36 cellular contexts compared by ENCODE assay signal in genomic region chr20:33038243-33038642, GRCh38. TPM values are rescaled to one million over a fixed set of nuclear protein-coding genes. Genes with fewer than 3 reads are reported as not detected.
"Had no signal": no experiment of that assay in that cellular context is flagged by ENCODE, and none has a peak within 500 bp of the region (broad histone marks: within the 10 kb centered on the region; RNA-seq: fewer than 3 reads in every experiment).

No MANE protein-coding gene starts in this region.

- DNase-seq: activated CD4-positive, alpha-beta memory T cell treated with anti-CD3 and anti-CD28 coated beads, Interleukin-2, amount 10 ng/mL, durations not matched to agents 7 days and 5 days; activated CD4-positive, alpha-beta T cell treated with anti-CD3 and anti-CD28 coated beads for 1 hour; activated CD4-positive, alpha-beta T cell treated with anti-CD3 and anti-CD28 coated beads for 4 hours; activated CD4-positive, alpha-beta T cell treated with anti-CD3 and anti-CD28 coated beads, Interleukin-2, amount 10 ng/mL, durations not matched to agents 7 days and 5 days; activated CD4-positive, alpha-beta T cell treated with anti-CD3 and anti-CD28 coated beads, Interleukin-2, amount 50 U/mL, for 4 hours; activated CD4-positive, CD25-positive, alpha-beta regulatory T cell; activated CD8-positive, alpha-beta memory T cell treated with anti-CD3 and anti-CD28 coated beads, Interleukin-2, amount 50 U/mL, for 48 hours; activated effector memory CD4-positive, alpha-beta T cell treated with Interleukin-2 at 50 U/mL for 16 hours; activated gamma-delta T cell treated with Interleukin-2 at 50 U/mL for 16 hours; activated naive CD4-positive, alpha-beta T cell treated with anti-CD3 and anti-CD28 coated beads, Interleukin-2, amount 50 U/mL, for 16 hours; activated naive CD4-positive, alpha-beta T cell treated with Interleukin-2 at 50 U/mL for 16 hours; activated T-cell treated with anti-CD3 and anti-CD28 coated beads for 4 hours; activated T-cell treated with anti-CD3 and anti-CD28 coated beads, Interleukin-2, amount 50 U/mL, for 24 hours; activated T-cell treated with anti-CD3 and anti-CD28 coated beads, Interleukin-2, amount 50 U/mL, for 72 hours; amniotic stem cell; anterior cingulate cortex; brain microvascular endothelial cell; caudate nucleus; cortex of kidney; dermis blood vessel endothelial cell; effector CD4-positive, alpha-beta T cell; effector memory CD8-positive, alpha-beta T cell; erythroblast; foreskin keratinocyte; gastrocnemius medialis; glutamatergic neuron; heart left ventricle; T-helper 2 cell had no signal

- H3K4me1 Mint-ChIP-seq: activated CD4-positive, alpha-beta memory T cell treated with anti-CD3 and anti-CD28 coated beads, Interleukin-2, amount 10 ng/mL, durations not matched to agents 7 days and 5 days; activated CD4-positive, alpha-beta T cell treated with anti-CD3 and anti-CD28 coated beads, Interleukin-2, amount 10 ng/mL, durations not matched to agents 7 days and 5 days; activated T-helper 17 cell treated with anti-CD3 and anti-CD28 coated beads, Interleukin-2, amount 50 U/mL, for 72 hours had no signal

- H3K27ac Mint-ChIP-seq: activated CD4-positive, alpha-beta memory T cell treated with anti-CD3 and anti-CD28 coated beads, Interleukin-2, amount 10 ng/mL, durations not matched to agents 7 days and 5 days; activated CD4-positive, alpha-beta T cell treated with anti-CD3 and anti-CD28 coated beads, Interleukin-2, amount 10 ng/mL, durations not matched to agents 7 days and 5 days; activated naive CD8-positive, alpha-beta T cell; activated T-cell treated with anti-CD3 and anti-CD28 coated beads, Interleukin-2, amount 50 U/mL, for 24 hours; activated T-cell treated with anti-CD3 and anti-CD28 coated beads, Interleukin-2, amount 50 U/mL, for 72 hours; activated T-helper 17 cell treated with anti-CD3 and anti-CD28 coated beads, Interleukin-2, amount 50 U/mL, for 72 hours; effector memory CD8-positive, alpha-beta T cell had no signal

- H3K9me3 Mint-ChIP-seq: activated CD4-positive, alpha-beta memory T cell treated with anti-CD3 and anti-CD28 coated beads, Interleukin-2, amount 10 ng/mL, durations not matched to agents 7 days and 5 days; activated CD4-positive, alpha-beta T cell treated with anti-CD3 and anti-CD28 coated beads, Interleukin-2, amount 10 ng/mL, durations not matched to agents 7 days and 5 days; activated T-helper 17 cell treated with anti-CD3 and anti-CD28 coated beads, Interleukin-2, amount 50 U/mL, for 72 hours; effector memory CD8-positive, alpha-beta T cell had no signal

- H3K27me3 ChIP-seq: brain microvascular endothelial cell, foreskin keratinocyte, gastrocnemius medialis, heart left ventricle had no signal

- H3K4me3 ChIP-seq: esophagus muscularis mucosa, gastrocnemius medialis, heart left ventricle had no signal

- H3K4me3 Mint-ChIP-seq: activated CD4-positive, alpha-beta memory T cell treated with anti-CD3 and anti-CD28 coated beads, Interleukin-2, amount 10 ng/mL, durations not matched to agents 7 days and 5 days; activated CD4-positive, alpha-beta T cell treated with anti-CD3 and anti-CD28 coated beads, Interleukin-2, amount 10 ng/mL, durations not matched to agents 7 days and 5 days; activated naive CD8-positive, alpha-beta T cell; activated T-cell treated with anti-CD3 and anti-CD28 coated beads, Interleukin-2, amount 50 U/mL, for 24 hours; activated T-cell treated with anti-CD3 and anti-CD28 coated beads, Interleukin-2, amount 50 U/mL, for 72 hours; activated T-helper 17 cell treated with anti-CD3 and anti-CD28 coated beads, Interleukin-2, amount 50 U/mL, for 72 hours; effector memory CD8-positive, alpha-beta T cell had no signal

- H3K36me3 Mint-ChIP-seq: activated naive CD8-positive, alpha-beta T cell had no signal

- H3K27me3 Mint-ChIP-seq: activated CD4-positive, alpha-beta memory T cell treated with anti-CD3 and anti-CD28 coated beads, Interleukin-2, amount 10 ng/mL, durations not matched to agents 7 days and 5 days; activated CD4-positive, alpha-beta T cell treated with anti-CD3 and anti-CD28 coated beads, Interleukin-2, amount 10 ng/mL, durations not matched to agents 7 days and 5 days; activated naive CD8-positive, alpha-beta T cell; activated T-cell treated with anti-CD3 and anti-CD28 coated beads, Interleukin-2, amount 50 U/mL, for 24 hours; activated T-helper 17 cell treated with anti-CD3 and anti-CD28 coated beads, Interleukin-2, amount 50 U/mL, for 72 hours had no signal

- H3K27ac ChIP-seq: brain microvascular endothelial cell, esophagus muscularis mucosa, foreskin keratinocyte, gastrocnemius medialis, heart left ventricle had no signal

- ATAC-seq: activated T-cell treated with anti-CD3 and anti-CD28 coated beads, Interleukin-2, amount 50 U/mL, for 72 hours; activated T-helper 17 cell treated with anti-CD3 and anti-CD28 coated beads, Interleukin-2, amount 50 U/mL, for 72 hours; effector memory CD8-positive, alpha-beta T cell; foreskin keratinocyte; gastrocnemius medialis; heart left ventricle had no signal

- H3K4me1 ChIP-seq: esophagus muscularis mucosa, foreskin keratinocyte, gastrocnemius medialis, heart left ventricle had no signal

- H3K9me3 ChIP-seq: gastrocnemius medialis had no signal

- FAIRE-seq: astrocyte, colon had no signal

- H3K36me3 ChIP-seq: brain microvascular endothelial cell, esophagus muscularis mucosa, gastrocnemius medialis, heart left ventricle had no signal

RNA-seq across cellular contexts. Expression of gene BPIFB6, which starts 6.8 kb away (rescaled TPM):
- total RNA-seq: activated CD4-positive, alpha-beta memory T cell treated with anti-CD3 and anti-CD28 coated beads, Interleukin-2, amount 10 ng/mL, durations not matched to agents 7 days and 5 days; activated CD4-positive, alpha-beta T cell treated with anti-CD3 and anti-CD28 coated beads, Interleukin-2, amount 10 ng/mL, durations not matched to agents 7 days and 5 days; activated T-cell treated with anti-CD3 and anti-CD28 coated beads, Interleukin-2, amount 50 U/mL, for 72 hours; activated T-helper 17 cell treated with anti-CD3 and anti-CD28 coated beads, Interleukin-2, amount 50 U/mL, for 72 hours; astrocyte; chondrocyte; dermis blood vessel endothelial cell; esophagus muscularis mucosa; foreskin keratinocyte; gastrocnemius medialis; heart left ventricle; T-helper 1 cell treated with Interleukin-12 subunit alpha and Interleukin-12 subunit beta and Interleukin-4 antibody, amounts not matched to agents 30 ng/mL and 1 ng/mL, for 36 hours had no signal
- polyA plus RNA-seq: adipose tissue, foreskin keratinocyte, heart left ventricle had no signal

RNA-seq across cellular contexts. Expression of gene BPIFB3, which starts 15.5 kb away (rescaled TPM):
- total RNA-seq: activated CD4-positive, alpha-beta memory T cell treated with anti-CD3 and anti-CD28 coated beads, Interleukin-2, amount 10 ng/mL, durations not matched to agents 7 days and 5 days; activated CD4-positive, alpha-beta T cell treated with anti-CD3 and anti-CD28 coated beads, Interleukin-2, amount 10 ng/mL, durations not matched to agents 7 days and 5 days; activated T-cell treated with anti-CD3 and anti-CD28 coated beads, Interleukin-2, amount 50 U/mL, for 72 hours; activated T-helper 17 cell treated with anti-CD3 and anti-CD28 coated beads, Interleukin-2, amount 50 U/mL, for 72 hours; astrocyte; chondrocyte; dermis blood vessel endothelial cell; esophagus muscularis mucosa; foreskin keratinocyte; gastrocnemius medialis; heart left ventricle; T-helper 1 cell treated with Interleukin-12 subunit alpha and Interleukin-12 subunit beta and Interleukin-4 antibody, amounts not matched to agents 30 ng/mL and 1 ng/mL, for 36 hours had no signal
- polyA plus RNA-seq: adipose tissue, foreskin keratinocyte, heart left ventricle had no signal

RNA-seq across cellular contexts. Expression of gene BPIFB2, which starts 30.7 kb away (rescaled TPM):
- total RNA-seq: activated CD4-positive, alpha-beta memory T cell treated with anti-CD3 and anti-CD28 coated beads, Interleukin-2, amount 10 ng/mL, durations not matched to agents 7 days and 5 days; activated CD4-positive, alpha-beta T cell treated with anti-CD3 and anti-CD28 coated beads, Interleukin-2, amount 10 ng/mL, durations not matched to agents 7 days and 5 days; activated T-cell treated with anti-CD3 and anti-CD28 coated beads, Interleukin-2, amount 50 U/mL, for 72 hours; activated T-helper 17 cell treated with anti-CD3 and anti-CD28 coated beads, Interleukin-2, amount 50 U/mL, for 72 hours; astrocyte; chondrocyte; dermis blood vessel endothelial cell; esophagus muscularis mucosa; foreskin keratinocyte; gastrocnemius medialis; heart left ventricle; T-helper 1 cell treated with Interleukin-12 subunit alpha and Interleukin-12 subunit beta and Interleukin-4 antibody, amounts not matched to agents 30 ng/mL and 1 ng/mL, for 36 hours had no signal
- polyA plus RNA-seq: adipose tissue, foreskin keratinocyte, heart left ventricle had no signal

RNA-seq across cellular contexts. Expression of gene SUN5, which starts 34.0 kb away (rescaled TPM):
- total RNA-seq: activated CD4-positive, alpha-beta memory T cell treated with anti-CD3 and anti-CD28 coated beads, Interleukin-2, amount 10 ng/mL, durations not matched to agents 7 days and 5 days; activated CD4-positive, alpha-beta T cell treated with anti-CD3 and anti-CD28 coated beads, Interleukin-2, amount 10 ng/mL, durations not matched to agents 7 days and 5 days; activated T-cell treated with anti-CD3 and anti-CD28 coated beads, Interleukin-2, amount 50 U/mL, for 72 hours; activated T-helper 17 cell treated with anti-CD3 and anti-CD28 coated beads, Interleukin-2, amount 50 U/mL, for 72 hours; astrocyte; chondrocyte; dermis blood vessel endothelial cell; esophagus muscularis mucosa; foreskin keratinocyte; gastrocnemius medialis; heart left ventricle; T-helper 1 cell treated with Interleukin-12 subunit alpha and Interleukin-12 subunit beta and Interleukin-4 antibody, amounts not matched to agents 30 ng/mL and 1 ng/mL, for 36 hours had no signal
- polyA plus RNA-seq: adipose tissue, foreskin keratinocyte, heart left ventricle had no signal

RNA-seq across cellular contexts. Expression of gene BPIFB4, which starts 41.2 kb away (rescaled TPM):
- total RNA-seq: activated CD4-positive, alpha-beta memory T cell treated with anti-CD3 and anti-CD28 coated beads, Interleukin-2, amount 10 ng/mL, durations not matched to agents 7 days and 5 days; activated CD4-positive, alpha-beta T cell treated with anti-CD3 and anti-CD28 coated beads, Interleukin-2, amount 10 ng/mL, durations not matched to agents 7 days and 5 days; activated T-cell treated with anti-CD3 and anti-CD28 coated beads, Interleukin-2, amount 50 U/mL, for 72 hours; activated T-helper 17 cell treated with anti-CD3 and anti-CD28 coated beads, Interleukin-2, amount 50 U/mL, for 72 hours; astrocyte; chondrocyte; dermis blood vessel endothelial cell; esophagus muscularis mucosa; foreskin keratinocyte; gastrocnemius medialis; heart left ventricle; T-helper 1 cell treated with Interleukin-12 subunit alpha and Interleukin-12 subunit beta and Interleukin-4 antibody, amounts not matched to agents 30 ng/mL and 1 ng/mL, for 36 hours had no signal
- polyA plus RNA-seq: foreskin keratinocyte, heart left ventricle had no signal
